Comparison of ENCODE assay signal across 27 cellular contexts in the genomic region with DNA sequence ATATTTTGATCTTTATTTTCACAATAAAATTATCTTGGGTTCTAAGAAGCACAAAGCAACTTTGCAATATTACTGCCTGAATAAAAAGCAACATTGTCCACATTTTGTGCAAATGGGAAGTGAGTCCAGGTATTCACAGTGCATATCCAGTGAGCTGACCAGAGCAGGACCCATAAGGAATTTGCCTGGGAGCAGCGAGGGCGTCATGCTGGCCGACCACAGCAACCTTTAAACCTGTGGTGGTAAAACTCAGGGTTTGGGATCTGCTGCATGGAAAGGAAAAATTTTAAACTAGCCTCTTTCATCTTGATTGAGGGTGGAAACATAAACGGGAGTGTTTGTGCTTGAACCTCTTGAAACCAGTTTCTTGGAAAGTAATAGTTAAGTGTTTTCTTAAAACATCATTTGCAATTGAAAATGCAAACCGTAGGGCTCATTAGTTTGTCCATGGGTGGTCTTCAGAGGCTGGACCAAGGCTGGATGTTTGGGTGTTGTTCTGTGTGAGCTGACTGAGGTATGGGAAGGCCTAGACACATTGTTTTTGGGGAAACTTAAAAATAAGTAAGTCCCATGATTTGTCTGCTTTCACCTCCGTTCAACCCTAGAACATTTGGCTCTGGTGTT.
A peak's percentile ranks its signal among the peaks of the same experiment; 100 is the strongest.
DNase-seq lines count a peak whose midpoint lies in the region; FAIRE-seq and TF ChIP-seq lines count a peak whose summit lies in the region.
"Had no signal": no experiment of that assay in that cellular context is flagged by ENCODE, and none has a peak within 500 bp of the region (broad histone marks: within the 10 kb centered on the region; RNA-seq: fewer than 3 reads in every experiment).

No MANE protein-coding gene starts in this region.

- H3K4me3 Mint-ChIP-seq in endodermal cell = no peak overlapping the region
- H3K4me3 Mint-ChIP-seq: CD14-positive monocyte; CD8-positive, alpha-beta memory T cell had no signal

- H3K27ac Mint-ChIP-seq in endodermal cell = no peak overlapping the region
- H3K27ac Mint-ChIP-seq: CD8-positive, alpha-beta memory T cell had no signal

- TF ChIP-seq CTCF in endodermal cell (conservative IDR thresholded peaks at IDR 0.05) (no peak), D721Med (IDR thresholded peaks at IDR 0.05; ENCODE audit: insufficient read depth, missing control alignments) (no peak)

- no peak overlapping the region for H3K27ac ChIP-seq in endodermal cell (ENCODE audit: low read depth, low read length)
- H3K27ac ChIP-seq: GM23248, KMS-11, SJCRH30 had no signal

- FAIRE-seq in H54 (lab: Jason Lieb, UNC) (no peak), D721Med (lab: Jason Lieb, UNC) (no peak)

- peak; percentile 44 for DNase-seq in ELF-1 (ENCODE audit: low read depth, low spot score)
- peak; percentile 7 for DNase-seq in M059J (ENCODE audit: low read depth)
- DNase-seq in endodermal cell = peak; percentile 55
- DNase-seq in islet precursor cell = peak; percentile 77
- no peak for DNase-seq in H54 (ENCODE audit: insufficient read length, low spot score)
- DNase-seq in hepatic stellate cell (ENCODE audit: low spot score) = no peak
- no peak for DNase-seq in NOMO-1 treated with dmso at 0.1 percent for 144 hours (lab: John Stamatoyannopoulos, UW; ENCODE audit: unreplicated experiment)
- DNase-seq in D721Med (ENCODE audit: insufficient read length, low spot score) = no peak
- DNase-seq: 8988T, ACHN, BE2C, DMS79 treated with DMSO at 0.1 percent for 48 hours, GM23248, IMR-90, NCI-H1048, NCI-H1417 treated with DMSO at 0.1 percent for 48 hours, NCI-H1694 treated with DMSO at 0.1 percent for 48 hours, NCI-H2081 treated with DMSO at 0.1 percent for 48 hours, NCI-H2171, NCI-H226, NCI-H510A, NCI-H69, PC-3, SJCRH30 had no signal

- no peak overlapping the region for H3K4me3 ChIP-seq in endodermal cell (ENCODE audit: low read length)
- H3K4me3 ChIP-seq: GM23248, SJCRH30 had no signal

- no peaks in the 10 kb centered on the region for H3K27me3 Mint-ChIP-seq in endodermal cell (ENCODE audit: insufficient read depth)

- H3K36me3 ChIP-seq in endodermal cell (ENCODE audit: control insufficient read depth, insufficient read depth, low read length) = no peaks in the 10 kb centered on the region
- H3K36me3 ChIP-seq: BE2C, SJCRH30 had no signal

- H3K4me1 ChIP-seq in endodermal cell (ENCODE audit: control insufficient read depth, insufficient read depth, low read length) = no peaks in the 10 kb centered on the region
- H3K4me1 ChIP-seq: SJCRH30 had no signal

- H3K4me1 Mint-ChIP-seq in endodermal cell = peaks cover 12% of the 10 kb centered on the region
- H3K4me1 Mint-ChIP-seq: CD8-positive, alpha-beta memory T cell had no signal

- no peaks in the 10 kb centered on the region for H3K9me3 Mint-ChIP-seq in endodermal cell
- H3K9me3 Mint-ChIP-seq: CD14-positive monocyte; CD8-positive, alpha-beta memory T cell had no signal

- H3K27me3 ChIP-seq in endodermal cell (ENCODE audit: control insufficient read depth, insufficient read depth, low read length, poor library complexity, severe bottlenecking) = no peaks in the 10 kb centered on the region
- H3K27me3 ChIP-seq: BE2C, SJCRH30 had no signal

- no peak for TF ChIP-seq POLR2A in H54 (IDR thresholded peaks at IDR 0.05; ENCODE audit: low read depth, low read length)

- no peaks in the 10 kb centered on the region for H3K36me3 Mint-ChIP-seq in endodermal cell (ENCODE audit: low read depth)
- H3K36me3 Mint-ChIP-seq: CD14-positive monocyte; CD8-positive, alpha-beta memory T cell had no signal

- WGBS in endodermal cell (ENCODE audit: insufficient coverage in 1 of 2, insufficient read length in 1 of 2), 2 experiments = 17 to 64% methylated on average over 2 to 6 of the region's 6 CpGs

- no peaks in the 10 kb centered on the region for H3K9me3 ChIP-seq in endodermal cell (ENCODE audit: control insufficient read depth, low read length)
- H3K9me3 ChIP-seq: BE2C, SJCRH30 had no signal

- no peak overlapping the region for H3K9ac ChIP-seq in endodermal cell (ENCODE audit: extremely low read depth, low read length, poor library complexity, severe bottlenecking)
- H3K9ac ChIP-seq: GM23248, KMS-11 had no signal

Comparison
In these comparisons a context has a peak if more than half of its experiments do, and no peak if none do; other contexts are left out.
1. DNase-seq: peak in ELF-1 (single experiment), M059J (single experiment), endodermal cell (single experiment) and islet precursor cell (single experiment); none in H54 (single experiment), hepatic stellate cell (single experiment), NOMO-1 treated with dmso at 0.1 percent for 144 hours (single experiment) and D721Med (single experiment).